ENCODE assay signal across 14 cellular contexts in the genomic region with DNA sequence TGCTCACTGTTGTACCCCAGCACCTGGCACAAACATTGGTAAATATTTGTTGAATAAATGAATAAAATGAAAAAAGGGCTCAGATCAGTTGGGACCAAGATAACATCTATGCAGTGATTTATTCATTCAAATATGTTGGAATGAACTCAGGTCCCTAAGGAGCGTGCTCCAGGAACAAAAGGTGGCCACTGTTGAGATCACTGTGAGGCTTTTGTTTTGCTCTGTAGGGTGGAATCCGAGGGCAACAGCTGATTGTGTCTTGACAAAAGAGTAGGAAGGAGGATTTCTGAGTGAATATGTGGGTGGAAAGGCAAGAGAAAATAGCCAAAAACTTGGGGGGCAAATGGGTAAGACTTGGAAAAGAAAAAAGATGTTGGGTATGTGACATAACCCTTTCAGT.
"Had no signal": no experiment of that assay in that cellular context is flagged by ENCODE, and none has a peak within 500 bp of the region (broad histone marks: within the 10 kb centered on the region; RNA-seq: fewer than 3 reads in every experiment).

No MANE protein-coding gene starts in this region.

- H3K9me3 Mint-ChIP-seq: activated CD4-positive, alpha-beta memory T cell treated with anti-CD3 and anti-CD28 coated beads for 36 hours; activated T-cell treated with anti-CD3 and anti-CD28 coated beads, Interleukin-2, amount 50 U/mL, for 4 hours had no signal

- H3K36me3 Mint-ChIP-seq: activated CD4-positive, alpha-beta memory T cell treated with anti-CD3 and anti-CD28 coated beads for 36 hours had no signal

- H3K27ac ChIP-seq: esophagus muscularis mucosa, parathyroid adenoma, tibial artery had no signal

- H3K9me3 ChIP-seq: esophagus muscularis mucosa, tibial artery had no signal

- H3K9ac ChIP-seq: parathyroid adenoma had no signal

- H3K27me3 ChIP-seq: dorsolateral prefrontal cortex, esophagus muscularis mucosa, tibial artery had no signal

- ATAC-seq: activated T-cell treated with anti-CD3 and anti-CD28 coated beads, Interleukin-2, amount 50 U/mL, for 4 hours; left ventricle myocardium superior had no signal

- H3K27me3 Mint-ChIP-seq: activated CD4-positive, alpha-beta memory T cell treated with anti-CD3 and anti-CD28 coated beads for 36 hours had no signal

- H3K4me3 Mint-ChIP-seq: activated CD4-positive, alpha-beta memory T cell treated with anti-CD3 and anti-CD28 coated beads for 36 hours; activated naive CD8-positive, alpha-beta T cell treated with anti-CD3 and anti-CD28 coated beads, Interleukin-2, amount 10 ng/mL, durations not matched to agents 7 days and 5 days; activated T-cell treated with anti-CD3 and anti-CD28 coated beads, Interleukin-2, amount 50 U/mL, for 4 hours had no signal

- H3K27ac Mint-ChIP-seq: activated CD4-positive, alpha-beta memory T cell treated with anti-CD3 and anti-CD28 coated beads for 36 hours; activated naive CD8-positive, alpha-beta T cell treated with anti-CD3 and anti-CD28 coated beads, Interleukin-2, amount 10 ng/mL, durations not matched to agents 7 days and 5 days had no signal

- H3K4me1 ChIP-seq: parathyroid adenoma had no signal

- H3K36me3 ChIP-seq: esophagus muscularis mucosa, tibial artery had no signal

- H3K4me3 ChIP-seq: dorsolateral prefrontal cortex, esophagus muscularis mucosa, tibial artery had no signal

- DNase-seq: activated CD4-positive, alpha-beta memory T cell treated with anti-CD3 and anti-CD28 coated beads for 36 hours; activated CD4-positive, alpha-beta T cell treated with anti-CD3 and anti-CD28 coated beads for 1 hour; activated naive CD8-positive, alpha-beta T cell treated with anti-CD3 and anti-CD28 coated beads, Interleukin-2, amount 10 ng/mL, durations not matched to agents 7 days and 5 days; activated T-cell treated with anti-CD3 and anti-CD28 coated beads, Interleukin-2, amount 50 U/mL, for 4 hours; dorsolateral prefrontal cortex; glutamatergic neuron; kidney; left ventricle myocardium superior; mesenchymal stem cell; small intestine; T-helper 9 cell; tibial artery had no signal

- H2AFZ ChIP-seq: parathyroid adenoma had no signal
